Comparison of ENCODE assay signal across 8 cellular contexts in the genomic region with DNA sequence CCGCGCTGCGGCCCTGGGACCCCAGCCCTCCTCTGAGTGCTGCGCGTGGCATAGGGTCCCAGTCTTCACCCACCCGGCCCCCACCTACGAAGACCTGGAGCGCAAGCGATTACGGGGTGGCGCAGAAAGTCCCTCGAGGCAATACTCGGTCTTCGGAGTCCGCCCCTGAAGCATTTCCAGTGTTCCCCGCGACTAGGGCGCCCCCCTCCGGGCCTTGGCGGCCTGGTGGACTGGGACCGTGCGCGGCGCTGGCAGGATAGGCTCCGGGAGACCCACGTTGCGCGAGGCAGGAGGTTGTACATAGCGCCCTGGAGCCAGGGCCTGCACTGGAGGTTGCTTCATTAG. TPM values are rescaled to one million over a fixed set of nuclear protein-coding genes. Genes with fewer than 3 reads are reported as not detected.
DNase-seq lines count a peak whose midpoint lies in the region; ATAC-seq and TF ChIP-seq lines count a peak whose summit lies in the region.

No MANE protein-coding gene starts in this region.

- H3K4me2 ChIP-seq in fibroblast of lung (ENCODE audit: extremely low read depth, insufficient read depth, low read length) = peak overlapping the region; percentile 9

- no peaks in the 10 kb centered on the region for H3K9me3 Mint-ChIP-seq in activated T-helper 1 cell treated with anti-CD3 and anti-CD28 coated beads, Interleukin-12 subunit alpha, Interleukin-12 subunit beta, Interleukin-2, Interleukin-4 antibody, amounts not matched to agents 30 ng/mL and 10 ng/mL and 1 ng/mL, durations not matched to agents 14 hours and 24 hours and 36 hours
- peaks cover 2 to 7% of the 10 kb centered on the region in 2 donors for H3K9me3 Mint-ChIP-seq in natural killer cell

- H2AFZ ChIP-seq in fibroblast of lung (ENCODE audit: low read length) = peak overlapping the region; percentile 90

- peak; percentile 57 for ATAC-seq in GM21717 (IDR thresholded peaks at IDR 0.05; ENCODE audit: unreplicated experiment)
- ATAC-seq in natural killer cell = peak; percentile 74 to 90 (median 78)
- peak; percentile 81 for ATAC-seq in stimulated activated naive CD8-positive, alpha-beta T cell treated with anti-CD3 and anti-CD28 coated beads, Interleukin-15, Interleukin-2, amounts not matched to agents 100 U/mL and 50 U/mL, for 24 hours

- peak overlapping the region; percentile 94 for H3K27ac Mint-ChIP-seq in activated T-helper 1 cell treated with anti-CD3 and anti-CD28 coated beads, Interleukin-12 subunit alpha, Interleukin-12 subunit beta, Interleukin-2, Interleukin-4 antibody, amounts not matched to agents 30 ng/mL and 10 ng/mL and 1 ng/mL, durations not matched to agents 14 hours and 24 hours and 36 hours
- peak overlapping the region; percentile 89 to 99 for H3K27ac Mint-ChIP-seq in natural killer cell

- peak; percentile 50 for DNase-seq in DMS79 (lab: John Stamatoyannopoulos, UW)
- DNase-seq in Jurkat, Clone E6-1 (ENCODE audit: low read depth, low spot score) = peak; percentile 81
- peak; percentile 95 to 98 (median 96) for DNase-seq in Peyer's patch
- DNase-seq in activated T-helper 1 cell treated with anti-CD3 and anti-CD28 coated beads, Interleukin-12 subunit alpha, Interleukin-12 subunit beta, Interleukin-2, Interleukin-4 antibody, amounts not matched to agents 30 ng/mL and 10 ng/mL and 1 ng/mL, durations not matched to agents 14 hours and 24 hours and 36 hours (ENCODE audit: low spot score) = peak; percentile 90
- DNase-seq in fibroblast of lung (ENCODE audit: low read depth in 2 of 2) = peak; percentile 83 to 90
- DNase-seq in natural killer cell = peak; percentile 93
- peak; percentile 95 for DNase-seq in stimulated activated naive CD8-positive, alpha-beta T cell treated with anti-CD3 and anti-CD28 coated beads, Interleukin-15, Interleukin-2, amounts not matched to agents 100 U/mL and 50 U/mL, for 24 hours

- intact Hi-C loops in activated T-helper 1 cell treated with anti-CD3 and anti-CD28 coated beads, Interleukin-12 subunit alpha, Interleukin-12 subunit beta, Interleukin-2, Interleukin-4 antibody, amounts not matched to agents 30 ng/mL and 10 ng/mL and 1 ng/mL, durations not matched to agents 14 hours and 24 hours and 36 hours (cut with micrococcal nuclease) = loop anchor here (1.0 to 2.0 kb wide), 8 partner anchors 29 to 210 kb away; partner anchors contain the start of gene PEX7
- intact Hi-C loops in natural killer cell (cut with micrococcal nuclease) = loop anchor here (1.0 to 2.0 kb wide), 6 partner anchors 29 to 210 kb away; partner anchors contain the start of gene PEX7

- H3K36me3 ChIP-seq in Peyer's patch (no peaks in the 10 kb centered on the region), fibroblast of lung (ENCODE audit: control insufficient read depth, insufficient read depth, low read length) (no peaks in the 10 kb centered on the region)

- peaks cover 32% of the 10 kb centered on the region for H3K4me1 Mint-ChIP-seq in activated T-helper 1 cell treated with anti-CD3 and anti-CD28 coated beads, Interleukin-12 subunit alpha, Interleukin-12 subunit beta, Interleukin-2, Interleukin-4 antibody, amounts not matched to agents 30 ng/mL and 10 ng/mL and 1 ng/mL, durations not matched to agents 14 hours and 24 hours and 36 hours (ENCODE audit: low read depth)
- peaks cover 38 to 41% of the 10 kb centered on the region in 2 donors for H3K4me1 Mint-ChIP-seq in natural killer cell

- H3K4me1 ChIP-seq in Peyer's patch (peaks cover 0 to 27% (median 0%) of the 10 kb centered on the region in 4 donors), fibroblast of lung (ENCODE audit: control insufficient read depth, extremely low read depth, insufficient read depth, low read length) (peaks cover 5% of the 10 kb centered on the region)

- no peaks in the 10 kb centered on the region for H4K20me1 ChIP-seq in fibroblast of lung (ENCODE audit: control insufficient read depth, extremely low read depth, insufficient read depth, low read length)

- H3K4me3 Mint-ChIP-seq in activated T-helper 1 cell treated with anti-CD3 and anti-CD28 coated beads, Interleukin-12 subunit alpha, Interleukin-12 subunit beta, Interleukin-2, Interleukin-4 antibody, amounts not matched to agents 30 ng/mL and 10 ng/mL and 1 ng/mL, durations not matched to agents 14 hours and 24 hours and 36 hours = peak overlapping the region; percentile 89
- peak overlapping the region; percentile 90 for H3K4me3 Mint-ChIP-seq in natural killer cell

- peak overlapping the region; percentile 91 for H3K9ac ChIP-seq in fibroblast of lung (ENCODE audit: insufficient read depth, low read length)

- H3K27me3 Mint-ChIP-seq in activated T-helper 1 cell treated with anti-CD3 and anti-CD28 coated beads, Interleukin-12 subunit alpha, Interleukin-12 subunit beta, Interleukin-2, Interleukin-4 antibody, amounts not matched to agents 30 ng/mL and 10 ng/mL and 1 ng/mL, durations not matched to agents 14 hours and 24 hours and 36 hours (ENCODE audit: insufficient read depth) = peaks cover 6% of the 10 kb centered on the region
- no peaks in the 10 kb centered on the region for H3K27me3 Mint-ChIP-seq in natural killer cell (ENCODE audit: low read depth in 2 of 2)

- no peak for TF ChIP-seq POLR2A in Peyer's patch (IDR thresholded peaks at IDR 0.05)

- no peaks in the 10 kb centered on the region for H3K9me3 ChIP-seq in Peyer's patch
- H3K9me3 ChIP-seq in fibroblast of lung (ENCODE audit: control insufficient read depth, insufficient read depth, low read depth, low read length) = no peaks in the 10 kb centered on the region

- H3K36me3 Mint-ChIP-seq in activated T-helper 1 cell treated with anti-CD3 and anti-CD28 coated beads, Interleukin-12 subunit alpha, Interleukin-12 subunit beta, Interleukin-2, Interleukin-4 antibody, amounts not matched to agents 30 ng/mL and 10 ng/mL and 1 ng/mL, durations not matched to agents 14 hours and 24 hours and 36 hours (ENCODE audit: low read depth) = peaks cover 6% of the 10 kb centered on the region
- H3K36me3 Mint-ChIP-seq in natural killer cell = no peaks in the 10 kb centered on the region

- peaks cover 36% of the 10 kb centered on the region for H3K79me2 ChIP-seq in fibroblast of lung (ENCODE audit: control insufficient read depth, insufficient read depth, low read length)

- no peaks in the 10 kb centered on the region for H3K27me3 ChIP-seq in Peyer's patch
- H3K27me3 ChIP-seq in fibroblast of lung (ENCODE audit: control insufficient read depth, insufficient read depth, low read length) = no peaks in the 10 kb centered on the region

- H3K27ac ChIP-seq in Peyer's patch (peak overlapping the region; percentile 92 to 98 (median 94)), fibroblast of lung (ENCODE audit: insufficient read depth, low read length) (peak overlapping the region; percentile 88)

- TF ChIP-seq CTCF in Peyer's patch (IDR thresholded peaks at IDR 0.05) (peak; percentile 65 to 93 (median 89)), fibroblast of lung (conservative IDR thresholded peaks at IDR 0.05 in 1 of 2, IDR thresholded peaks at IDR 0.05 in 1 of 2; ENCODE audit: low read depth in 1 of 2, low read length in 2 of 2) (peak; percentile 83), natural killer cell (IDR thresholded peaks at IDR 0.05) (peak; percentile 82)

- peak overlapping the region; percentile 80 for H3K4me3 ChIP-seq in Jurkat, Clone E6-1 (ENCODE audit: low read length)
- peak overlapping the region; percentile 69 to 87 (median 77) for H3K4me3 ChIP-seq in Peyer's patch
- H3K4me3 ChIP-seq in fibroblast of lung (replicated peaks in 1 of 4; ENCODE audit: control extremely low read depth in 1 of 4, insufficient read depth in 1 of 4, low read depth in 3 of 4, low read length in 4 of 4) = peak overlapping the region; percentile 51 to 93 (median 79)

RNA-seq across cellular contexts. Expression of gene MAP3K5, which starts 0.6 kb away (rescaled TPM):
- polyA plus RNA-seq in Jurkat, Clone E6-1 (2012; ENCODE audit: insufficient read depth, insufficient read length) = 6.6 TPM
- total RNA-seq in Peyer's patch (10 to 100 TPM; 14.2 to 46.2 (median 23.2) TPM), fibroblast of lung (45.2 and 62.6 TPM in 2 replicates), natural killer cell (10 to 100 TPM; 19.7 to 36.7 (median 35.4) TPM)
- total RNA-seq in activated T-helper 1 cell treated with anti-CD3 and anti-CD28 coated beads, Interleukin-12 subunit alpha, Interleukin-12 subunit beta, Interleukin-2, Interleukin-4 antibody, amounts not matched to agents 30 ng/mL and 10 ng/mL and 1 ng/mL, durations not matched to agents 14 hours and 24 hours and 36 hours = 12.2 and 13.4 TPM in 2 replicates
- 10.9 and 20.4 TPM in 2 replicates for polyA plus RNA-seq in fibroblast of lung
- 9.7 and 20.1 TPM in 2 replicates for polyA plus RNA-seq in fibroblast of lung (2012)
- 3.1 and 7.1 TPM in 2 replicates for polyA minus RNA-seq in fibroblast of lung (ENCODE audit: low replicate concordance)

RNA-seq across cellular contexts. Expression of gene PEX7, which starts 29.5 kb away (rescaled TPM):
- 7.9 TPM for polyA plus RNA-seq in Jurkat, Clone E6-1 (2012; ENCODE audit: insufficient read depth, insufficient read length)
- total RNA-seq in Peyer's patch (1 to 10 TPM; 3.0 to 7.1 (median 6.3) TPM), fibroblast of lung (8.7 and 18.0 TPM in 2 replicates), natural killer cell (1 to 10 TPM; 2.4 to 3.6 (median 2.5) TPM)
- total RNA-seq in activated T-helper 1 cell treated with anti-CD3 and anti-CD28 coated beads, Interleukin-12 subunit alpha, Interleukin-12 subunit beta, Interleukin-2, Interleukin-4 antibody, amounts not matched to agents 30 ng/mL and 10 ng/mL and 1 ng/mL, durations not matched to agents 14 hours and 24 hours and 36 hours = 3.7 and 4.2 TPM in 2 replicates
- 9.3 and 10.2 TPM in 2 replicates for polyA plus RNA-seq in fibroblast of lung
- 5.6 and 6.1 TPM in 2 replicates for polyA plus RNA-seq in fibroblast of lung (2012)
- 1.4 and 5.9 TPM in 2 replicates for polyA minus RNA-seq in fibroblast of lung (ENCODE audit: low replicate concordance)

Comparison
In these comparisons a context has a peak if more than half of its experiments do, and no peak if none do; other contexts are left out.
1. Peak in every context shown above with its lines: DNase-seq, ATAC-seq, H3K4me3 ChIP-seq and H3K27ac ChIP-seq.